Comparison of ENCODE assay signal across 22 cellular contexts in genomic region chr13:74977498-74977897, GRCh38.
"Had no signal": no experiment of that assay in that cellular context is flagged by ENCODE, and none has a peak within 500 bp of the region (broad histone marks: within the 10 kb centered on the region; RNA-seq: fewer than 3 reads in every experiment).

No MANE protein-coding gene starts in this region.

- DNase-seq: cortex of kidney; effector memory CD8-positive, alpha-beta T cell; erythroblast; esophagus squamous epithelium; hypothalamus; left ventricle myocardium superior; lower lobe of right lung; natural killer cell; occipital lobe; ovary; right cardiac atrium; stimulated activated CD4-positive, alpha-beta T cell treated with anti-CD3 and anti-CD28 coated beads, Interleukin-12 subunit alpha, Interleukin-12 subunit beta, amount 100 ng/mL, for 4 hours; stimulated activated CD4-positive, alpha-beta T cell treated with anti-CD3 and anti-CD28 coated beads, Interleukin-1b, Interleukin-23, amount 100 ng/mL, for 48 hours; stimulated activated CD4-positive, alpha-beta T cell treated with anti-CD3 and anti-CD28 coated beads, Interleukin-4, amount 100 ng/mL, for 1 hour; stimulated activated CD8-positive, alpha-beta memory T cell treated with anti-CD3 and anti-CD28 coated beads, Interleukin-4, amount 100 ng/mL, for 48 hours; stimulated activated naive CD4-positive, alpha-beta T cell treated with Interleukin-2 at 50 U/mL for 16 hours; stomach; testis; tibial artery had no signal

- FAIRE-seq: endometrium, keratinocyte, urothelium cell line had no signal

- ATAC-seq: effector memory CD8-positive, alpha-beta T cell; left ventricle myocardium superior; lower lobe of right lung; natural killer cell; right cardiac atrium had no signal

- H3K27ac ChIP-seq: esophagus squamous epithelium, lower lobe of right lung, ovary, stomach, testis, tibial artery had no signal
